In the genomic region with DNA sequence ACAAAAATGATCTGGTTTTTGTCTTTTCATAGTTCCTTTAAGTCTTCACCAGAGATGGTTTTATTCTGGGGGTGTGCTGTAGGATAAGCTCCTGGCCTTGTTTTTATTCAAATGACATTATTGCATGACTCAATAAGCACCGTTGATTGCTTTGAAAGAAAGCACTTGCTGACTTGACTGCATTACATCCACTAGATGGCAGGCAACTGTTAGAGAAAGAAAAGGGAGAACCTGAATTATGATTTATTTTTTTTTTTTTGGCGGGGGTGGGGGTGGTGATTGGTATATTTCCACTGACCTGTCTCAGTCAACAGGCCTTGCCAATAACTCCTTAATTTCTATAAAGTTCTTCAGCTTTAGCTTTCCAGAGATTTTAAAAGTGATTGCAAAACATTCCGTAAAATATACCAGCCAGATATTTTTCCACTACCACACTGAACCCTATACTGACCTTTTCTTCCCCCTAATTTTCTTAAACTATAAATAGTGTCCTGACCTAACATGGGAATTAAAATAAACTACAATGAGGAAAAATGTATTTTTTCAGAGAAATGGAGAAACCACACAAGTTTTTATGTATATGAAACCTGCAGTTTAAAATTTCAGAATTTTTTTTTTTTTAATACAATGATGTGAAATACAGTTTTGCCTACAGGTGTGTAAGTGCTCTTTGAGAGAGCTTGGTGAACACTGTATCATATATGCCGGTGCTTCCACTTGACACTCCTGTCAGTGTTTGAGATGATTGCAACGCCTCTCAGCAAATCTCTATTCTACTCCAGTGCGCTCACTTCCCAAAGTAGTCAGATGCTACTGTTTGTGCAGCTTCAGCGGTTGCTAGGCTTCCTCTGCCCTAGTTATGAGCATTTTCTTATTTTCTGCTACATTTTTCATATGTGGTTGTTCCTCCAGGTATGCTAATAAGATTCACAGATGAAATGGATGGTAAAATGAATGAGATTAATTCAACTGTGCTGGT, we compare ENCODE assay signal across 1 cellular context.
TF ChIP-seq lines count a peak whose summit lies in the region.

No MANE protein-coding gene starts in this region.

TF ChIP-seq in HEK293, 187 proteins besides CTCF, POLR2A, EP300 and RAD21 (continued from another document):
- TF ChIP-seq, protein P1, sequence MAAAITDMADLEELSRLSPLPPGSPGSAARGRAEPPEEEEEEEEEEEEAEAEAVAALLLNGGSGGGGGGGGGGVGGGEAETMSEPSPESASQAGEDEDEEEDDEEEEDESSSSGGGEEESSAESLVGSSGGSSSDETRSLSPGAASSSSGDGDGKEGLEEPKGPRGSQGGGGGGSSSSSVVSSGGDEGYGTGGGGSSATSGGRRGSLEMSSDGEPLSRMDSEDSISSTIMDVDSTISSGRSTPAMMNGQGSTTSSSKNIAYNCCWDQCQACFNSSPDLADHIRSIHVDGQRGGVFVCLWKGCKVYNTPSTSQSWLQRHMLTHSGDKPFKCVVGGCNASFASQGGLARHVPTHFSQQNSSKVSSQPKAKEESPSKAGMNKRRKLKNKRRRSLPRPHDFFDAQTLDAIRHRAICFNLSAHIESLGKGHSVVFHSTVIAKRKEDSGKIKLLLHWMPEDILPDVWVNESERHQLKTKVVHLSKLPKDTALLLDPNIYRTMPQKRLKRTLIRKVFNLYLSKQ (tag by site-specific recombination; IDR thresholded peaks at IDR 0.05; ENCODE audit: borderline replicate concordance) = no peak
- TF ChIP-seq ZBTB8A (tag by site-specific recombination; IDR thresholded peaks at IDR 0.05) = no peak
- no peak for TF ChIP-seq ZNF48 (tag by site-specific recombination; IDR thresholded peaks at IDR 0.05)
- no peak for TF ChIP-seq PRDM1 (tag by site-specific recombination; IDR thresholded peaks at IDR 0.05)
- TF ChIP-seq ZNF76 (tag by site-specific recombination; IDR thresholded peaks at IDR 0.05; ENCODE audit: borderline replicate concordance, low read depth) = no peak
- no peak for TF ChIP-seq ZNF2 (tag by site-specific recombination; IDR thresholded peaks at IDR 0.05)
- TF ChIP-seq, protein P2, sequence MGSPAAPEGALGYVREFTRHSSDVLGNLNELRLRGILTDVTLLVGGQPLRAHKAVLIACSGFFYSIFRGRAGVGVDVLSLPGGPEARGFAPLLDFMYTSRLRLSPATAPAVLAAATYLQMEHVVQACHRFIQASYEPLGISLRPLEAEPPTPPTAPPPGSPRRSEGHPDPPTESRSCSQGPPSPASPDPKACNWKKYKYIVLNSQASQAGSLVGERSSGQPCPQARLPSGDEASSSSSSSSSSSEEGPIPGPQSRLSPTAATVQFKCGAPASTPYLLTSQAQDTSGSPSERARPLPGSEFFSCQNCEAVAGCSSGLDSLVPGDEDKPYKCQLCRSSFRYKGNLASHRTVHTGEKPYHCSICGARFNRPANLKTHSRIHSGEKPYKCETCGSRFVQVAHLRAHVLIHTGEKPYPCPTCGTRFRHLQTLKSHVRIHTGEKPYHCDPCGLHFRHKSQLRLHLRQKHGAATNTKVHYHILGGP (tag by site-specific recombination; IDR thresholded peaks at IDR 0.05) = no peak
- TF ChIP-seq ZNF175 (tag by site-specific recombination; IDR thresholded peaks at IDR 0.05) = no peak
- TF ChIP-seq ZNF155 (tag by site-specific recombination; IDR thresholded peaks at IDR 0.05) = no peak
- 0 out of 2 replicates have a peak, but pooled peaks have one; percentile 23 for TF ChIP-seq ZNF660 (tag by site-specific recombination; IDR thresholded peaks at IDR 0.05)
- no peak for TF ChIP-seq ZNF704 (tag by site-specific recombination; IDR thresholded peaks at IDR 0.05)
- TF ChIP-seq ZNF654 (tag by site-specific recombination; IDR thresholded peaks at IDR 0.05; ENCODE audit: low read depth) = peak; percentile 85
- TF ChIP-seq ZNF600 (tag by site-specific recombination; IDR thresholded peaks at IDR 0.05) = no peak
- no peak for TF ChIP-seq ZBTB21 (tag by site-specific recombination; IDR thresholded peaks at IDR 0.05)
- TF ChIP-seq, protein P3, sequence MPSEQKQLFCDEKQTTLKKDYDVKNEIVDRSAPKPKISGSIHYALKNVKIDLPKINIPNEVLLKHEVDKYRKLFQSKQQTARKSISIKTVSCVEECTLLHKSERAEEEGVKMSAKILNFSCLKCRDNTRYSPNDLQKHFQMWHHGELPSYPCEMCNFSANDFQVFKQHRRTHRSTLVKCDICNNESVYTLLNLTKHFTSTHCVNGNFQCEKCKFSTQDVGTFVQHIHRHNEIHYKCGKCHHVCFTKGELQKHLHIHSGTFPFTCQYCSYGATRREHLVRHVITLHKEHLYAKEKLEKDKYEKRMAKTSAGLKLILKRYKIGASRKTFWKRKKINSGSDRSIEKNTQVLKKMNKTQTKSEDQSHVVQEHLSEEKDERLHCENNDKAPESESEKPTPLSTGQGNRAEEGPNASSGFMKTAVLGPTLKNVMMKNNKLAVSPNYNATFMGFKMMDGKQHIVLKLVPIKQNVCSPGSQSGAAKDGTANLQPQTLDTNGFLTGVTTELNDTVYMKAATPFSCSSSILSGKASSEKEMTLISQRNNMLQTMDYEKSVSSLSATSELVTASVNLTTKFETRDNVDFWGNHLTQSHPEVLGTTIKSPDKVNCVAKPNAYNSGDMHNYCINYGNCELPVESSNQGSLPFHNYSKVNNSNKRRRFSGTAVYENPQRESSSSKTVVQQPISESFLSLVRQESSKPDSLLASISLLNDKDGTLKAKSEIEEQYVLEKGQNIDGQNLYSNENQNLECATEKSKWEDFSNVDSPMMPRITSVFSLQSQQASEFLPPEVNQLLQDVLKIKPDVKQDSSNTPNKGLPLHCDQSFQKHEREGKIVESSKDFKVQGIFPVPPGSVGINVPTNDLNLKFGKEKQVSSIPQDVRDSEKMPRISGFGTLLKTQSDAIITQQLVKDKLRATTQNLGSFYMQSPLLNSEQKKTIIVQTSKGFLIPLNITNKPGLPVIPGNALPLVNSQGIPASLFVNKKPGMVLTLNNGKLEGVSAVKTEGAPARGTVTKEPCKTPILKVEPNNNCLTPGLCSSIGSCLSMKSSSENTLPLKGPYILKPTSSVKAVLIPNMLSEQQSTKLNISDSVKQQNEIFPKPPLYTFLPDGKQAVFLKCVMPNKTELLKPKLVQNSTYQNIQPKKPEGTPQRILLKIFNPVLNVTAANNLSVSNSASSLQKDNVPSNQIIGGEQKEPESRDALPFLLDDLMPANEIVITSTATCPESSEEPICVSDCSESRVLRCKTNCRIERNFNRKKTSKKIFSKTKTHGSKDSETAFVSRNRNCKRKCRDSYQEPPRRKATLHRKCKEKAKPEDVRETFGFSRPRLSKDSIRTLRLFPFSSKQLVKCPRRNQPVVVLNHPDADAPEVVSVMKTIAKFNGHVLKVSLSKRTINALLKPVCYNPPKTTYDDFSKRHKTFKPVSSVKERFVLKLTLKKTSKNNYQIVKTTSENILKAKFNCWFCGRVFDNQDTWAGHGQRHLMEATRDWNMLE (tag by site-specific recombination; conservative IDR thresholded peaks at IDR 0.05; ENCODE audit: low read depth) = peak; percentile 44; the same call in 1 of the 2 replicates
- TF ChIP-seq, protein P4, sequence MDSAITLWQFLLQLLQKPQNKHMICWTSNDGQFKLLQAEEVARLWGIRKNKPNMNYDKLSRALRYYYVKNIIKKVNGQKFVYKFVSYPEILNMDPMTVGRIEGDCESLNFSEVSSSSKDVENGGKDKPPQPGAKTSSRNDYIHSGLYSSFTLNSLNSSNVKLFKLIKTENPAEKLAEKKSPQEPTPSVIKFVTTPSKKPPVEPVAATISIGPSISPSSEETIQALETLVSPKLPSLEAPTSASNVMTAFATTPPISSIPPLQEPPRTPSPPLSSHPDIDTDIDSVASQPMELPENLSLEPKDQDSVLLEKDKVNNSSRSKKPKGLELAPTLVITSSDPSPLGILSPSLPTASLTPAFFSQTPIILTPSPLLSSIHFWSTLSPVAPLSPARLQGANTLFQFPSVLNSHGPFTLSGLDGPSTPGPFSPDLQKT (IDR thresholded peaks at IDR 0.05; ENCODE audit: borderline replicate concordance, low read depth, low read length) = no peak
- TF ChIP-seq ZNF670 (tag by site-specific recombination; IDR thresholded peaks at IDR 0.05; ENCODE audit: low read depth) = no peak
